In genomic region chr19:6582515-6583489, GRCh38 we compare ENCODE assay signal across 4 cellular contexts. TPM values are rescaled to one million over a fixed set of nuclear protein-coding genes. Genes with fewer than 3 reads are reported as not detected.
"Had no signal": no experiment of that assay in that cellular context is flagged by ENCODE, and none has a peak within 500 bp of the region (broad histone marks: within the 10 kb centered on the region; RNA-seq: fewer than 3 reads in every experiment).

No MANE protein-coding gene starts in this region.

RNA-seq across cellular contexts. Expression of gene CD70, which starts 8.1 kb away (rescaled TPM):
- total RNA-seq: ascending aorta, body of pancreas, bronchial epithelial cell, SK-MEL-5 had no signal

RNA-seq across cellular contexts. Expression of gene TNFSF9, which starts 52.0 kb away (rescaled TPM):
- total RNA-seq: ascending aorta had no signal
